In genomic region chr3:21049368-21050062, GRCh38 we compare ENCODE assay signal across 23 cellular contexts.
"Had no signal": no experiment of that assay in that cellular context is flagged by ENCODE, and none has a peak within 500 bp of the region (broad histone marks: within the 10 kb centered on the region; RNA-seq: fewer than 3 reads in every experiment).

No MANE protein-coding gene starts in this region.

- H3K27ac ChIP-seq: dorsolateral prefrontal cortex, neutrophil, pancreas, right lobe of liver, thoracic aorta, tibial nerve, upper lobe of left lung had no signal

- DNase-seq: dorsolateral prefrontal cortex; effector CD4-positive, alpha-beta T cell; head of caudate nucleus; kidney; mesenchymal stem cell; mucosa of descending colon; naive B cell; pancreas; right lobe of liver; small intestine; stimulated activated CD4-positive, alpha-beta T cell treated with anti-CD3 and anti-CD28 coated beads, Interleukin-15, amount 100 ng/mL, for 24 hours; stimulated activated CD4-positive, alpha-beta T cell treated with anti-CD3 and anti-CD28 coated beads, Interleukin-2, amount 100 ng/mL, for 48 hours; stimulated activated naive B cell treated with anti-CD40 and anti-IgM and Interleukin-4, amounts not matched to agents 10 μg/mL and 1 μg/mL and 100 μg/mL, for 72 hours; upper lobe of left lung had no signal

- FAIRE-seq: frontal cortex, kidney, pancreas, small intestine, urothelium cell line had no signal

- H3K4me1 ChIP-seq: pancreas, right lobe of liver, tibial nerve, upper lobe of left lung had no signal

- ATAC-seq: left lobe of liver; mucosa of descending colon; natural killer cell treated with Interleukin-12 subunit alpha and Interleukin-12 subunit beta and Interleukin-15 and Interleukin-18, amount 100 ng/mL, for 72 hours; pancreas; right lobe of liver; stimulated activated naive B cell treated with anti-CD40 and anti-IgM and Interleukin-4, amounts not matched to agents 10 μg/mL and 1 μg/mL and 100 μg/mL, for 72 hours had no signal

- H3K36me3 Mint-ChIP-seq: mesothelial cell of epicardium; naive B cell; stimulated activated naive B cell treated with anti-CD40 and anti-IgM and Interleukin-4, amounts not matched to agents 10 μg/mL and 1 μg/mL and 100 μg/mL, for 72 hours had no signal

- H3K27me3 ChIP-seq: dorsolateral prefrontal cortex, neutrophil, pancreas, right lobe of liver, tibial nerve, upper lobe of left lung had no signal

- H3K36me3 ChIP-seq: neutrophil, pancreas, right lobe of liver, thoracic aorta, tibial nerve, upper lobe of left lung had no signal

- H3K9me3 ChIP-seq: neutrophil, pancreas, right lobe of liver, thoracic aorta, tibial nerve, upper lobe of left lung had no signal

- H3K27ac Mint-ChIP-seq: mesothelial cell of epicardium; naive B cell; natural killer cell treated with Interleukin-12 subunit alpha and Interleukin-12 subunit beta and Interleukin-15 and Interleukin-18, amount 100 ng/mL, for 72 hours; stimulated activated naive B cell treated with anti-CD40 and anti-IgM and Interleukin-4, amounts not matched to agents 10 μg/mL and 1 μg/mL and 100 μg/mL, for 72 hours; stimulated activated naive CD8-positive, alpha-beta T cell treated with anti-CD3 and anti-CD28 coated beads, Interleukin-15, Interleukin-2, amounts not matched to agents 100 ng/mL and 50 ng/mL, for 24 hours had no signal

- H3K4me3 ChIP-seq: dorsolateral prefrontal cortex, mucosa of descending colon, pancreas, right lobe of liver, thoracic aorta, tibial nerve, upper lobe of left lung had no signal
